23 cellular contexts compared by ENCODE assay signal in the genomic region with DNA sequence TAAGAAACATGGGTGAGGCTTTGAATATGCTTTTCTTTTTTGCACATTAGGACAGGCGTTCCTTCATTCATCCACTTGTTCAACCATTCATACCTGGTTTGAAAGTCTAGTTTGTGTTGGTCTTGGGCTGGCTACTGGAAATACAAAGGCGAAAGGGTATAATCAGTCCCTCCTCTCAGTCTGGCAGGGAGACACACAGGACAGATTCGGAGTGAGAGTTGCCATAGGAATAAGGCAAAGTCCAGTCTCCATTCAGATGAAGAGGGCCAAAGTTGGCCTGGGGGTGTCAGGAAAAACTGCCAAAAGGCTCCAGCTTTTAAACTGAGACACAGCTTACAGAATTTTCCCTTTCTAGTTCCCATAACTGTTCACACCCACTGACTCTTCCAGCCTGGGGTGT.
"Had no signal": no experiment of that assay in that cellular context is flagged by ENCODE, and none has a peak within 500 bp of the region (broad histone marks: within the 10 kb centered on the region; RNA-seq: fewer than 3 reads in every experiment).

No MANE protein-coding gene starts in this region.

- FAIRE-seq: endometrium, frontal cortex had no signal

- H3K36me3 ChIP-seq: prostate gland, right atrium auricular region, sigmoid colon, stomach, thyroid gland, vagina had no signal

- ATAC-seq: effector memory CD8-positive, alpha-beta T cell; left colon; left ventricle myocardium superior; natural killer cell; stimulated activated effector memory CD8-positive, alpha-beta T cell treated with anti-CD3 and anti-CD28 coated beads, Interleukin-12 subunit alpha, Interleukin-12 subunit beta, amount 100 ng/mL, for 72 hours had no signal

- H3K4me1 ChIP-seq: prostate gland, right atrium auricular region, thyroid gland had no signal

- H3K27me3 ChIP-seq: right atrium auricular region, sigmoid colon, stomach, thyroid gland, vagina had no signal

- H3K9me3 ChIP-seq: prostate gland, right atrium auricular region, sigmoid colon, stomach, thyroid gland, vagina had no signal

- H3K27ac ChIP-seq: prostate gland, right atrium auricular region, sigmoid colon, stomach, thyroid gland, vagina had no signal

- H3K4me3 ChIP-seq: lung, prostate gland, right atrium auricular region, sigmoid colon, stomach, thyroid gland, vagina had no signal

- DNase-seq: cortex of kidney; effector memory CD8-positive, alpha-beta T cell; hypothalamus; immature natural killer cell; islet precursor cell; kidney glomerular epithelial cell; left colon; left ventricle myocardium superior; natural killer cell; sigmoid colon; stimulated activated CD4-positive, alpha-beta T cell treated with anti-CD3 and anti-CD28 coated beads, Interleukin-2, amount 100 ng/mL, for 24 hours; stimulated activated CD4-positive, alpha-beta T cell treated with anti-CD3 and anti-CD28 coated beads, Interleukin-4, amount 100 ng/mL, for 24 hours; stimulated activated naive CD4-positive, alpha-beta T cell treated with Interleukin-2 at 50 U/mL for 16 hours; stomach; thyroid gland; trophoblast cell had no signal
